Comparison of ENCODE assay signal across 8 cellular contexts in genomic region chr11:86743223-86744118, GRCh38. TPM values are rescaled to one million over a fixed set of nuclear protein-coding genes. Genes with fewer than 3 reads are reported as not detected.
DNase-seq lines count a peak whose midpoint lies in the region; ATAC-seq and TF ChIP-seq lines count a peak whose summit lies in the region.

No MANE protein-coding gene starts in this region.

- no peak for TF ChIP-seq EP300 in Ishikawa (IDR thresholded peaks at IDR 0.05; ENCODE audit: borderline replicate concordance)

- H3K27ac ChIP-seq in GM23338 (ENCODE audit: low read depth): no peak overlapping the region

- no peak overlapping the region for H3K4me2 ChIP-seq in GM23338

- H3F3A ChIP-seq in GM23338 (replicated peaks; ENCODE audit: low read depth): no peaks in the 10 kb centered on the region

- H4K20me1 ChIP-seq in GM23338 (replicated peaks; ENCODE audit: insufficient read depth): no peaks in the 10 kb centered on the region

- TF ChIP-seq RAD21 in Ishikawa (IDR thresholded peaks at IDR 0.05; ENCODE audit: low read depth): no peak

- H3K9me3 Mint-ChIP-seq in activated naive CD8-positive, alpha-beta T cell treated with anti-CD3 and anti-CD28 coated beads for 36 hours: no peaks in the 10 kb centered on the region
- peaks cover 4% of the 10 kb centered on the region; the same call in 1 of the 3 replicates for H3K9me3 Mint-ChIP-seq in GM23338

- no peak overlapping the region for H2AFZ ChIP-seq in GM23338

- no peak overlapping the region for H3K4me3 ChIP-seq in GM23338

- DNase-seq in activated naive CD8-positive, alpha-beta T cell treated with anti-CD3 and anti-CD28 coated beads for 36 hours: peak; percentile 14
- peak; percentile 70 for DNase-seq in inferior parietal cortex (ENCODE audit: extremely low spot score)
- peak; percentile 20 to 28 for DNase-seq in stimulated activated CD8-positive, alpha-beta memory T cell treated with anti-CD3 and anti-CD28 coated beads, Interleukin-2, amount 100 ng/mL, for 48 hours (ENCODE audit: low read depth in 2 of 2)
- no peak for DNase-seq in GM23338 (ENCODE audit: low spot score)

- no peak overlapping the region for H3K4me3 Mint-ChIP-seq in activated naive CD8-positive, alpha-beta T cell treated with anti-CD3 and anti-CD28 coated beads for 36 hours
- no peak overlapping the region for H3K4me3 Mint-ChIP-seq in GM23338

- no peaks in the 10 kb centered on the region for H3K36me3 ChIP-seq in GM23338 (ENCODE audit: insufficient read depth)

- peaks cover 4% of the 10 kb centered on the region for H3K4me1 Mint-ChIP-seq in activated naive CD8-positive, alpha-beta T cell treated with anti-CD3 and anti-CD28 coated beads for 36 hours
- H3K4me1 Mint-ChIP-seq in GM23338: peaks cover 18% of the 10 kb centered on the region

- no peak overlapping the region for H3K27ac Mint-ChIP-seq in activated naive CD8-positive, alpha-beta T cell treated with anti-CD3 and anti-CD28 coated beads for 36 hours
- H3K27ac Mint-ChIP-seq in GM23338: no peak overlapping the region

- H3K27me3 Mint-ChIP-seq in activated naive CD8-positive, alpha-beta T cell treated with anti-CD3 and anti-CD28 coated beads for 36 hours: peaks cover 4% of the 10 kb centered on the region
- no peaks in the 10 kb centered on the region for H3K27me3 Mint-ChIP-seq in GM23338 (ENCODE audit: insufficient read depth, low read depth, poor library complexity)

- H3K36me3 Mint-ChIP-seq in activated naive CD8-positive, alpha-beta T cell treated with anti-CD3 and anti-CD28 coated beads for 36 hours: no peaks in the 10 kb centered on the region
- H3K36me3 Mint-ChIP-seq in GM23338 (ENCODE audit: low read depth): peaks cover 3% of the 10 kb centered on the region; the same call in 1 of the 3 replicates

- H3K27me3 ChIP-seq in GM23338 (ENCODE audit: insufficient read depth): no peaks in the 10 kb centered on the region

- H3K9me2 ChIP-seq in GM23338 (ENCODE audit: insufficient read depth): peaks cover 16% of the 10 kb centered on the region; the same call in 1 of the 2 replicates

- no peak for TF ChIP-seq CTCF in GM23338 (conservative IDR thresholded peaks at IDR 0.05; ENCODE audit: low read depth in 2 of 2)

- ATAC-seq in GM18511 (IDR thresholded peaks at IDR 0.05; ENCODE audit: unreplicated experiment) (peak; percentile 71), HG03469 (IDR thresholded peaks at IDR 0.05; ENCODE audit: unreplicated experiment) (no peak), HG03045 (IDR thresholded peaks at IDR 0.05; ENCODE audit: unreplicated experiment) (no peak), GM23338 (no peak)

- no peaks in the 10 kb centered on the region for H3K79me2 ChIP-seq in GM23338 (replicated peaks; ENCODE audit: insufficient read depth)

- H3K4me1 ChIP-seq in GM23338 (ENCODE audit: insufficient read depth): no peaks in the 10 kb centered on the region

TF ChIP-seq in Ishikawa, 13 proteins besides CTCF, POLR2A, EP300 and RAD21:
- TF ChIP-seq CREB1 (IDR thresholded peaks at IDR 0.05; ENCODE audit: low read depth) (no peak), FOXM1 (IDR thresholded peaks at IDR 0.05; ENCODE audit: borderline replicate concordance, low read depth) (peak; percentile 49; the same call in 1 of the 2 replicates), EGR1 (IDR thresholded peaks at IDR 0.05) (no peak), ZBTB7A (IDR thresholded peaks at IDR 0.05; ENCODE audit: low read depth) (no peak), TCF12 (IDR thresholded peaks at IDR 0.05; ENCODE audit: low read depth) (0 out of 2 replicates have a peak, but pooled peaks have one; percentile 20), MAX (IDR thresholded peaks at IDR 0.05) (no peak)

TF ChIP-seq in GM23338, 12 proteins besides CTCF, POLR2A, EP300 and RAD21 (continues in another document):
- TF ChIP-seq NANOG (IDR thresholded peaks at IDR 0.05; ENCODE audit: borderline replicate concordance) (no peak), ZNF114 (CRISPR knock-in tag; IDR thresholded peaks at IDR 0.05) (no peak), STAT1 (IDR thresholded peaks at IDR 0.05; ENCODE audit: unreplicated experiment) (no peak), JUNB (IDR thresholded peaks at IDR 0.05; ENCODE audit: unreplicated experiment) (no peak), ZNF462 (CRISPR knock-in tag; IDR thresholded peaks at IDR 0.05) (no peak), CREB1 (CRISPR knock-in tag; IDR thresholded peaks at IDR 0.05; ENCODE audit: low read depth) (no peak), POLR2AphosphoS5 (IDR thresholded peaks at IDR 0.05; ENCODE audit: low read depth) (no peak), EZH2phosphoT487 (IDR thresholded peaks at IDR 0.05; ENCODE audit: unreplicated experiment) (no peak), ETS1 (IDR thresholded peaks at IDR 0.05) (no peak), EZH2 (IDR thresholded peaks at IDR 0.05; ENCODE audit: low read depth, unreplicated experiment) (no peak)

RNA-seq across cellular contexts. Expression of gene PRSS23, which starts 56.9 kb away (rescaled TPM):
- 1 to 10 TPM; 3.7 to 4.0 TPM for total RNA-seq in activated naive CD8-positive, alpha-beta T cell treated with anti-CD3 and anti-CD28 coated beads for 36 hours
- total RNA-seq in GM23338 (2014; rRNA removed; shearing (Covaris generic)): 4.7 and 9.6 TPM in 2 replicates
- 2.1 and 3.9 TPM in 2 replicates for polyA plus RNA-seq in GM23338 (2016; fragmentation: Nextera tagmentation; extraction: Ambion mirVana)
